Comparison of ENCODE assay signal across 17 cellular contexts in the genomic region with DNA sequence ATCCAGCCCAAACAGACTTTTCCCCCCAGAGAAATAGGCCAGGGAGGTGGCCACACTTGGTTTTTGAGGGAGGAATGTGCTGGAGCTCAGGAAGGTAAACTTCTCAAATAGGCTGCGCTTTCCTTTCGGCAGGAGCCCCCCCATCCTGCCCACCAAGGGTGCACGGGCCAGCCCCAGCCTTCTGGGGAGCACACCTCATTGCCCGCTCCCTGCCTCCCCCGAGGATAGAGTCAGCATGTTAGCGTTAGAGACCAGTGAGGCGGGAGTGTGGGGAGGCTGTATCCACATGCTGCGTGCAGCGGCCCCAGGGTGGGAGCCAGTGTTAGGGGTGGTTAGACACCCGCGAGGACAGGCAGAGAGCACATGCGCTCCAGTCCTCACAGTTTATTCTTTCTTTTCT. TPM values are rescaled to one million over a fixed set of nuclear protein-coding genes. Genes with fewer than 3 reads are reported as not detected.
DNase-seq lines count a peak whose midpoint lies in the region; ATAC-seq and TF ChIP-seq lines count a peak whose summit lies in the region.
"Had no signal": no experiment of that assay in that cellular context is flagged by ENCODE, and none has a peak within 500 bp of the region (broad histone marks: within the 10 kb centered on the region; RNA-seq: fewer than 3 reads in every experiment).

No MANE protein-coding gene starts in this region.

- peaks cover 20% of the 10 kb centered on the region for H3F3A ChIP-seq in GM23338 (replicated peaks; ENCODE audit: low read depth)

- H2AFZ ChIP-seq in GM23338 (no peak overlapping the region), neuronal stem cell (ENCODE audit: low read length) (no peak overlapping the region)

- H4K91ac ChIP-seq in neuronal stem cell (ENCODE audit: low read depth, low read length, poor library complexity), result no peak overlapping the region

- peaks cover 100% of the 10 kb centered on the region for H3K36me3 ChIP-seq in BLaER1
- no peaks in the 10 kb centered on the region; the same call in 1 of the 2 replicates for H3K36me3 ChIP-seq in GM23338 (ENCODE audit: insufficient read depth)
- H3K36me3 ChIP-seq in neuronal stem cell (replicated peaks in 1 of 2; ENCODE audit: control insufficient read depth in 2 of 2, insufficient read depth in 2 of 2, low read length in 2 of 2), result peaks cover 21 to 57% of the 10 kb centered on the region in 2 donors

- no peak overlapping the region for H2BK120ac ChIP-seq in neuronal stem cell (ENCODE audit: low read depth, low read length)

- H3K4ac ChIP-seq in neuronal stem cell (ENCODE audit: low read length), result no peak overlapping the region

- H2BK5ac ChIP-seq in neuronal stem cell (ENCODE audit: low read length), result no peak overlapping the region

- H3K27me3 Mint-ChIP-seq in GM23338 (ENCODE audit: insufficient read depth, low read depth, poor library complexity), result peaks cover 24% of the 10 kb centered on the region
- H3K27me3 Mint-ChIP-seq: activated CD4-positive, alpha-beta memory T cell treated with anti-CD3 and anti-CD28 coated beads, Interleukin-2, amount 10 ng/mL, durations not matched to agents 7 days and 5 days; activated naive CD8-positive, alpha-beta T cell had no signal

- H3K4me1 Mint-ChIP-seq in GM23338, result peaks cover 61% of the 10 kb centered on the region
- H3K4me1 Mint-ChIP-seq: activated CD4-positive, alpha-beta memory T cell treated with anti-CD3 and anti-CD28 coated beads, Interleukin-2, amount 10 ng/mL, durations not matched to agents 7 days and 5 days had no signal

- peaks cover 36% of the 10 kb centered on the region for H3K36me3 Mint-ChIP-seq in GM23338 (ENCODE audit: low read depth)

- no peak for DNase-seq in GM23338 (ENCODE audit: low spot score)
- DNase-seq in dorsolateral prefrontal cortex, result no peak
- DNase-seq in neuronal stem cell (ENCODE audit: low spot score), result no peak
- DNase-seq in cerebellar nuclear complex (lab: John Stamatoyannopoulos, UW), result no peak
- DNase-seq: activated CD4-positive, alpha-beta memory T cell treated with anti-CD3 and anti-CD28 coated beads, Interleukin-2, amount 10 ng/mL, durations not matched to agents 7 days and 5 days; KG1; left cardiac atrium; mammary epithelial cell; MM.1S; NK-92 treated with Interleukin-12 subunit alpha and Interleukin-12 subunit beta, amount 100 ng/mL, for 24 hours had no signal

- intact Hi-C loops in dorsolateral prefrontal cortex (cut with DNase I), result no loop called here

- peaks cover 3% of the 10 kb centered on the region; the same call in 1 of the 3 replicates for H3K9me3 Mint-ChIP-seq in GM23338
- H3K9me3 Mint-ChIP-seq: activated CD4-positive, alpha-beta memory T cell treated with anti-CD3 and anti-CD28 coated beads, Interleukin-2, amount 10 ng/mL, durations not matched to agents 7 days and 5 days; activated T-helper 2 cell treated with anti-CD3 and anti-CD28 coated beads, Interferon-gamma antibody, Interleukin-2, Interleukin-4, amounts not matched to agents 10 μg/mL and 5 μg/mL and 100 μg/mL, durations not matched to agents 14 hours and 24 hours and 36 hours had no signal

- no peak overlapping the region for H3K27ac Mint-ChIP-seq in GM23338
- H3K27ac Mint-ChIP-seq: activated CD4-positive, alpha-beta memory T cell treated with anti-CD3 and anti-CD28 coated beads, Interleukin-2, amount 10 ng/mL, durations not matched to agents 7 days and 5 days; activated naive CD8-positive, alpha-beta T cell; activated T-helper 2 cell treated with anti-CD3 and anti-CD28 coated beads, Interferon-gamma antibody, Interleukin-2, Interleukin-4, amounts not matched to agents 10 μg/mL and 5 μg/mL and 100 μg/mL, durations not matched to agents 14 hours and 24 hours and 36 hours had no signal

- H3K79me1 ChIP-seq in neuronal stem cell (ENCODE audit: low read depth, low read length), result no peaks in the 10 kb centered on the region

- H3K4me2 ChIP-seq in BLaER1, result peak overlapping the region; percentile 89
- H3K4me2 ChIP-seq in GM23338, result peak overlapping the region; percentile 69
- no peak overlapping the region for H3K4me2 ChIP-seq in neuronal stem cell (ENCODE audit: insufficient read depth, low read length, poor library complexity, severe bottlenecking)

- H3K9me3 ChIP-seq in BLaER1 (no peaks in the 10 kb centered on the region), neuronal stem cell (replicated peaks in 1 of 2; ENCODE audit: control insufficient read depth in 2 of 2, insufficient read depth in 1 of 2, low read depth in 1 of 2, low read length in 2 of 2) (no peaks in the 10 kb centered on the region)
- H3K9me3 ChIP-seq: vagina had no signal

- no peak overlapping the region for H2BK12ac ChIP-seq in neuronal stem cell (ENCODE audit: low read length)

- no peak overlapping the region for H4K8ac ChIP-seq in neuronal stem cell (ENCODE audit: low read depth, low read length)

- no peaks in the 10 kb centered on the region for H3K9me2 ChIP-seq in GM23338 (ENCODE audit: insufficient read depth)

- peak overlapping the region; percentile 4; the same call in 1 of the 3 replicates for H3K4me3 Mint-ChIP-seq in GM23338
- H3K4me3 Mint-ChIP-seq: activated CD4-positive, alpha-beta memory T cell treated with anti-CD3 and anti-CD28 coated beads, Interleukin-2, amount 10 ng/mL, durations not matched to agents 7 days and 5 days; activated naive CD8-positive, alpha-beta T cell had no signal

- H3K79me2 ChIP-seq in GM23338 (replicated peaks; ENCODE audit: insufficient read depth), result no peaks in the 10 kb centered on the region

- no CpG with 5 or more reads among the region's 12 CpGs for whole genome bisulfite sequencing in neuronal stem cell (ENCODE audit: extremely low coverage in 2 of 2, insufficient read length in 2 of 2, insufficient replicate concordance in 1 of 2), 2 donors

- H2BK15ac ChIP-seq in neuronal stem cell (ENCODE audit: low read length), result no peak overlapping the region

- H2AK5ac ChIP-seq in neuronal stem cell (ENCODE audit: low read depth, low read length), result peak overlapping the region; percentile 8

- no peaks in the 10 kb centered on the region for H3K27me3 ChIP-seq in BLaER1
- no peaks in the 10 kb centered on the region for H3K27me3 ChIP-seq in GM23338 (ENCODE audit: insufficient read depth)
- no peaks in the 10 kb centered on the region for H3K27me3 ChIP-seq in dorsolateral prefrontal cortex
- H3K27me3 ChIP-seq in neuronal stem cell (ENCODE audit: control insufficient read depth in 3 of 3, insufficient read depth in 3 of 3, low read depth in 1 of 3, low read length in 3 of 3), result no peaks in the 10 kb centered on the region
- H3K27me3 ChIP-seq: vagina had no signal

- peak overlapping the region; percentile 84 for H3K18ac ChIP-seq in neuronal stem cell (ENCODE audit: low read length)

- H3K4me3 ChIP-seq in BLaER1 (peak overlapping the region; percentile 32; the same call in 1 of the 2 replicates), GM23338 (no peak overlapping the region), dorsolateral prefrontal cortex (no peak overlapping the region), neuronal stem cell (ENCODE audit: low read length in 2 of 2) (no peak overlapping the region)
- H3K4me3 ChIP-seq: skin epidermis, vagina had no signal

- H3K14ac ChIP-seq in neuronal stem cell (ENCODE audit: low read length), result peak overlapping the region; percentile 1

- TF ChIP-seq CTCF in GM23338 (conservative IDR thresholded peaks at IDR 0.05; ENCODE audit: low read depth in 2 of 2) (no peak), dorsolateral prefrontal cortex (IDR thresholded peaks at IDR 0.05 in 54 of 56, conservative IDR thresholded peaks at IDR 0.05 in 2 of 56; ENCODE audit: low read depth in 1 of 56, partially characterized antibody in 56 of 56) (no peak)

- peak overlapping the region; percentile 83 for H3K27ac ChIP-seq in BLaER1
- 0 out of 2 replicates have a peak overlapping the region, but pooled peaks have one; percentile 26 for H3K27ac ChIP-seq in GM23338 (ENCODE audit: low read depth)
- peak overlapping the region in 39 of 59 donors; percentile 0 to 79 (median 58) for H3K27ac ChIP-seq in dorsolateral prefrontal cortex
- no peak overlapping the region for H3K27ac ChIP-seq in neuronal stem cell (replicated peaks; ENCODE audit: low read length)
- H3K27ac ChIP-seq: skin epidermis, vagina had no signal

- H3K9ac ChIP-seq in BLaER1, result peak overlapping the region; percentile 62
- H3K9ac ChIP-seq in neuronal stem cell (ENCODE audit: low read depth, low read length, poor library complexity), result no peak overlapping the region

- H3K4me1 ChIP-seq in BLaER1 (peaks cover 83% of the 10 kb centered on the region), GM23338 (ENCODE audit: insufficient read depth) (peaks cover 22% of the 10 kb centered on the region), neuronal stem cell (ENCODE audit: control insufficient read depth in 2 of 2, insufficient read depth in 1 of 2, low read depth in 1 of 2, low read length in 2 of 2) (peaks cover 6 to 14% of the 10 kb centered on the region in 2 donors)
- H3K4me1 ChIP-seq: vagina had no signal

- no peak overlapping the region for H3K23ac ChIP-seq in neuronal stem cell (ENCODE audit: low read depth, low read length, poor library complexity)

- peaks cover 97% of the 10 kb centered on the region for H4K20me1 ChIP-seq in BLaER1
- H4K20me1 ChIP-seq in GM23338 (replicated peaks; ENCODE audit: insufficient read depth), result no peaks in the 10 kb centered on the region

- ATAC-seq in GM23338 (peak; percentile 17), HG03196 (IDR thresholded peaks at IDR 0.05; ENCODE audit: unreplicated experiment) (no peak), GM19328 (IDR thresholded peaks at IDR 0.05; ENCODE audit: unreplicated experiment) (no peak)

TF ChIP-seq in GM23338, 12 proteins besides CTCF, POLR2A, EP300 and RAD21 (continues in another document):
- no peak for TF ChIP-seq ZNF114 (CRISPR knock-in tag; IDR thresholded peaks at IDR 0.05)
- no peak for TF ChIP-seq JUNB (IDR thresholded peaks at IDR 0.05; ENCODE audit: unreplicated experiment)
- no peak for TF ChIP-seq EZH2phosphoT487 (IDR thresholded peaks at IDR 0.05; ENCODE audit: unreplicated experiment)
- no peak for TF ChIP-seq EZH2 (IDR thresholded peaks at IDR 0.05; ENCODE audit: low read depth, unreplicated experiment)
- TF ChIP-seq, protein P1, sequence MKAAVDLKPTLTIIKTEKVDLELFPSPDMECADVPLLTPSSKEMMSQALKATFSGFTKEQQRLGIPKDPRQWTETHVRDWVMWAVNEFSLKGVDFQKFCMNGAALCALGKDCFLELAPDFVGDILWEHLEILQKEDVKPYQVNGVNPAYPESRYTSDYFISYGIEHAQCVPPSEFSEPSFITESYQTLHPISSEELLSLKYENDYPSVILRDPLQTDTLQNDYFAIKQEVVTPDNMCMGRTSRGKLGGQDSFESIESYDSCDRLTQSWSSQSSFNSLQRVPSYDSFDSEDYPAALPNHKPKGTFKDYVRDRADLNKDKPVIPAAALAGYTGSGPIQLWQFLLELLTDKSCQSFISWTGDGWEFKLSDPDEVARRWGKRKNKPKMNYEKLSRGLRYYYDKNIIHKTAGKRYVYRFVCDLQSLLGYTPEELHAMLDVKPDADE (IDR thresholded peaks at IDR 0.05), result no peak

RNA-seq across cellular contexts. Expression of a gene that starts 42.3 kb away (rescaled TPM):
- total RNA-seq in GM23338 (2014; rRNA removed; shearing (Covaris generic)), result 34.6 and 42.8 TPM in 2 replicates
- 22.2 and 22.6 TPM in 2 replicates for polyA plus RNA-seq in GM23338 (2016; fragmentation: Nextera tagmentation; extraction: Ambion mirVana)
- 10 to 100 TPM in 67 of 120 experiments, 1 to 10 TPM in 53; 3.8 to 24.7 (median 10.6) TPM for total RNA-seq in dorsolateral prefrontal cortex
- 2.7 TPM for polyA plus RNA-seq in neuronal stem cell (2013, experiment 1 of 2)
- 2.9 TPM for polyA plus RNA-seq in neuronal stem cell (2013, experiment 2 of 2)
